In the genomic region with DNA sequence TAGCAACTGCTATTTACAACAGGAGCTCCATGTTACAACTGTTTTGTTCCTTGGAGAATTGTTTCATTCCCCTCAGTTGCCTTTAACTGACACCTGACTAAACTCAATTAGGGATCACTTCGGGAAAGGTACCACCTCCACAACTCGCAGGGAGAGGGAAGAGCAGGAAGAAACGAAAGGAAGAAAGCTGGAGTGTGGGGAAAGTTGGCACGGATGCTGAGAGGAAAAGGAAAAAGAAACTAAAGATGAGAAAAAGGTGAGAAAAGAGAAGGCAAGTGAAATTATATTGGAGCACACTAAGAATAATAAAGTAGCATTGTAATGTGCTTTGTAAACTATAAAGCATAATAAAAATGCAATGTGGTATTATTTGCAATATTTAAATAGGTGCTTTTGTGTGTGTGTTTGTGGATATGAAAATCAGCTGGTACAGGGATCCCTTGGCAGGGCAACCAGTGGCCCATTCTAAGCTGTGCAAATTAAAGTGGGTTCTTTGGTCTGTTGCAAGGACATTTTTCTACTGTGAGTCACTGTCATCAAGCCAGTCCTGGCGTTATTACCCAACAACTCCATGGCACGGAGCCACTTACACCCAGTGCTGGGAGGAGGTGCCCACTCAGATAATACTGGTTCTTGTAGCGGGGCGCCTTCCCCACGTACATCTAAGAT, we compare ENCODE assay signal across 8 cellular contexts. TPM values are rescaled to one million over a fixed set of nuclear protein-coding genes. Genes with fewer than 3 reads are reported as not detected.
DNase-seq lines count a peak whose midpoint lies in the region; ATAC-seq and TF ChIP-seq lines count a peak whose summit lies in the region.

No MANE protein-coding gene starts in this region.

- peaks cover 27% of the 10 kb centered on the region for H3K36me3 Mint-ChIP-seq in stimulated activated memory B cell treated with anti-CD40 and anti-IgM and Interleukin-4, amounts not matched to agents 10 μg/mL and 1 μg/mL and 100 μg/mL, for 72 hours
- peaks cover 3% of the 10 kb centered on the region for H3K36me3 Mint-ChIP-seq in activated naive CD4-positive, alpha-beta T cell treated with anti-CD3 and anti-CD28 coated beads for 36 hours (ENCODE audit: low read depth)

- peak; percentile 70 for DNase-seq in MG63
- peak; percentile 66 for DNase-seq in astrocyte of the cerebellum (ENCODE audit: low read depth)
- peak; percentile 62 for DNase-seq in inferior parietal cortex (ENCODE audit: extremely low spot score)
- DNase-seq in stimulated activated naive CD4-positive, alpha-beta T cell treated with Interleukin-2 at 50 U/mL for 16 hours (lab: John Stamatoyannopoulos, UW), result no peak
- no peak for DNase-seq in central memory CD4-positive, alpha-beta T cell
- DNase-seq in activated naive CD4-positive, alpha-beta T cell treated with anti-CD3 and anti-CD28 coated beads for 36 hours, result no peak

- peak overlapping the region in 3 of 11 experiments; percentile 1 to 51 (median 9); a peak in 5 of 22 replicates for H3K27ac ChIP-seq in BLaER1 treated with 17β-estradiol and CSF1 and Interleukin-3, amounts not matched to agents 10 nM and 100 nM

- H3K27ac Mint-ChIP-seq in stimulated activated memory B cell treated with anti-CD40 and anti-IgM and Interleukin-4, amounts not matched to agents 10 μg/mL and 1 μg/mL and 100 μg/mL, for 72 hours, result peak overlapping the region; percentile 75
- no peak overlapping the region for H3K27ac Mint-ChIP-seq in activated naive CD4-positive, alpha-beta T cell treated with anti-CD3 and anti-CD28 coated beads for 36 hours

- H3K9me3 Mint-ChIP-seq in stimulated activated memory B cell treated with anti-CD40 and anti-IgM and Interleukin-4, amounts not matched to agents 10 μg/mL and 1 μg/mL and 100 μg/mL, for 72 hours, result no peaks in the 10 kb centered on the region
- no peaks in the 10 kb centered on the region for H3K9me3 Mint-ChIP-seq in activated naive CD4-positive, alpha-beta T cell treated with anti-CD3 and anti-CD28 coated beads for 36 hours

- no peak for TF ChIP-seq CTCF in astrocyte of the cerebellum (IDR thresholded peaks at IDR 0.05; ENCODE audit: low read depth, low read length, missing control alignments)

- in situ Hi-C loops in astrocyte of the cerebellum (cut with HindIII; ENCODE audit: low sequenced_read_pairs), result no loop called here

- intact Hi-C loops in activated naive CD4-positive, alpha-beta T cell treated with anti-CD3 and anti-CD28 coated beads for 36 hours (cut with micrococcal nuclease), result loop anchor here (2.0 kb wide), 1 partner anchor 59 kb away; no protein-coding TSS in a partner anchor

- peak overlapping the region; percentile 70 for H3K4me3 Mint-ChIP-seq in stimulated activated memory B cell treated with anti-CD40 and anti-IgM and Interleukin-4, amounts not matched to agents 10 μg/mL and 1 μg/mL and 100 μg/mL, for 72 hours
- H3K4me3 Mint-ChIP-seq in activated naive CD4-positive, alpha-beta T cell treated with anti-CD3 and anti-CD28 coated beads for 36 hours, result no peak overlapping the region

- no peaks in the 10 kb centered on the region for H3K27me3 ChIP-seq in BLaER1 treated with 17β-estradiol and CSF1 and Interleukin-3, amounts not matched to agents 10 nM and 100 nM
- no peaks in the 10 kb centered on the region for H3K27me3 ChIP-seq in MG63

- H3K4me1 Mint-ChIP-seq in stimulated activated memory B cell treated with anti-CD40 and anti-IgM and Interleukin-4, amounts not matched to agents 10 μg/mL and 1 μg/mL and 100 μg/mL, for 72 hours, result peaks cover 70% of the 10 kb centered on the region
- peaks cover 52% of the 10 kb centered on the region for H3K4me1 Mint-ChIP-seq in activated naive CD4-positive, alpha-beta T cell treated with anti-CD3 and anti-CD28 coated beads for 36 hours (ENCODE audit: low read depth)

- CTCF ChIA-PET in activated naive CD4-positive, alpha-beta T cell treated with anti-CD3 and anti-CD28 coated beads for 36 hours (lab: Charles Lee), result interaction anchor here (0.8 to 0.9 kb wide), 2 partner anchors 20 to 86 kb away, joined by 4 read pairs; no protein-coding TSS in a partner anchor

- no peak overlapping the region for H3K4me3 ChIP-seq in BLaER1 treated with 17β-estradiol and CSF1 and Interleukin-3, amounts not matched to agents 10 nM and 100 nM
- no peak overlapping the region for H3K4me3 ChIP-seq in MG63
- no peak overlapping the region for H3K4me3 ChIP-seq in astrocyte of the cerebellum (ENCODE audit: low read depth, low read length)

- ATAC-seq in stimulated activated memory B cell treated with anti-CD40 and anti-IgM and Interleukin-4, amounts not matched to agents 10 μg/mL and 1 μg/mL and 100 μg/mL, for 72 hours, result no peak

- H3K36me3 ChIP-seq in BLaER1 treated with 17β-estradiol and CSF1 and Interleukin-3, amounts not matched to agents 10 nM and 100 nM, result peaks cover 22 to 83% (median 66%) of the 10 kb centered on the region in 11 experiments
- peaks cover 20% of the 10 kb centered on the region for H3K36me3 ChIP-seq in MG63

- H3K4me2 ChIP-seq in BLaER1 treated with 17β-estradiol and CSF1 and Interleukin-3, amounts not matched to agents 10 nM and 100 nM, result peak overlapping the region in 10 of 11 experiments; percentile 1 to 71 (median 46); a peak in 17 of 22 replicates

- no peaks in the 10 kb centered on the region for H3K27me3 Mint-ChIP-seq in stimulated activated memory B cell treated with anti-CD40 and anti-IgM and Interleukin-4, amounts not matched to agents 10 μg/mL and 1 μg/mL and 100 μg/mL, for 72 hours
- no peaks in the 10 kb centered on the region for H3K27me3 Mint-ChIP-seq in activated naive CD4-positive, alpha-beta T cell treated with anti-CD3 and anti-CD28 coated beads for 36 hours (ENCODE audit: low read depth)

- H3K9ac ChIP-seq in BLaER1 treated with 17β-estradiol and CSF1 and Interleukin-3, amounts not matched to agents 10 nM and 100 nM, result no peak overlapping the region

- H4K20me1 ChIP-seq in BLaER1 treated with 17β-estradiol and CSF1 and Interleukin-3, amounts not matched to agents 10 nM and 100 nM, result peaks cover 28 to 100% (median 63%) of the 10 kb centered on the region in 11 experiments; a peak in 21 of 22 replicates

- peaks cover 4 to 37% (median 23%) of the 10 kb centered on the region in 11 experiments; a peak in 15 of 22 replicates for H3K9me3 ChIP-seq in BLaER1 treated with 17β-estradiol and CSF1 and Interleukin-3, amounts not matched to agents 10 nM and 100 nM (replicated peaks in 1 of 11)
- H3K9me3 ChIP-seq in MG63, result no peaks in the 10 kb centered on the region

- peaks cover 48 to 78% (median 62%) of the 10 kb centered on the region in 10 experiments for H3K4me1 ChIP-seq in BLaER1 treated with 17β-estradiol and CSF1 and Interleukin-3, amounts not matched to agents 10 nM and 100 nM

RNA-seq across cellular contexts. Expression of a gene that starts 45.9 kb away (rescaled TPM):
- 1.5 and 2.0 TPM in 2 replicates for total RNA-seq in MG63 (2014; rRNA removed; shearing (Covaris generic); ENCODE audit: low replicate concordance)
- total RNA-seq in activated naive CD4-positive, alpha-beta T cell treated with anti-CD3 and anti-CD28 coated beads for 36 hours, result 10 to 100 TPM; 16.8 to 17.3 TPM

Comparison
In these comparisons a context has a peak if more than half of its experiments do, and no peak if none do; other contexts are left out.
1. DNase-seq: peak in MG63 (single experiment), astrocyte of the cerebellum (single experiment) and inferior parietal cortex (single experiment); none in stimulated activated naive CD4-positive, alpha-beta T cell treated with Interleukin-2 at 50 U/mL for 16 hours (single experiment), central memory CD4-positive, alpha-beta T cell (single experiment) and activated naive CD4-positive, alpha-beta T cell treated with anti-CD3 and anti-CD28 coated beads for 36 hours (single experiment).